8 cellular contexts compared by ENCODE assay signal in the genomic region with DNA sequence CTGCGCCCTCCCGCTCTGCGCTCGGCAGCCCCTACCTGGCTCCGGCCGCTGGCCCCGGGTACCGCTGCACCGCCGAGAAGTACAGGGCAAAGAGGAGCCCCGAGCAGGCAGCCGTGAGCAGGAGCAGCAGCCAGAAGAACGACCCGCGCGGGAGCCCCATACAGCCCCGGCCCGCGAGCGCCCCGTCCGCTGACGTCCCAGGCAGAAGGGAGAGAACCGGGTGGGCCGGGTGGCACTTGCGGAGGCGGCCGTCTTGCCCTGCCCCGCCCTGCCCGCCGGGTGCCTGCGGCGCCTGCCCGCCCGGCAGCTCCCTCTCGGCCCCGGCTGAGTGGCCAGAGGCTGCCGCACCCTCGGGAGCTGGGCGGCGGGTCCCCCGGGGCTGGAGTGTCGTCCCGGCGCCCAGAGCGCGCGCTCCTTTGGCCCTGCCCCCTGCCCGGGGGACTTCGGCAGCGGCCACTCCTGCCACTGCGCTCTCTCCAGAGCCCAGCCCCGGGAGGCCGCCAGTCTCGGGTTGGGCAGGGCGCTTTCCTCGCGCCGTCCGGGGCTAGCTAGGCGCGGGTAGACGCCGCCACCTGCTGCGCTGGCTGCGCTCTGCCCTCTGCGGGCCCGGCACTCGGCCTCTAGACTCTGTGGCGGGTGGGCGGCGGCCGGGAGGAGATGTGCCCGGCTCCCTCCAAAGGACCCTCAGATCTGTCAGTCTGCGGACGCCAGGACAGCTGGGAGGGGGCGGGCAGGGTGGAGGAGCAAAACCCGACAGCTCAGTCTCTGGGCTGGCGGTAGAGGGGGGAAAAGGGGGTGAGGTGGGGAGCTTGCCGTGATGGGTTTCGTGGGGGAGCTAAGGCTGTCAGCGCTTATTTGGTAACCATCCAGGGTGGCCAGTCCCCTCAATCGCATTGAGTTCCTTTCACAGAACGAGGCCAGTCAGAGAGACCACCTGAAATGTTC. TPM values are rescaled to one million over a fixed set of nuclear protein-coding genes. Genes with fewer than 3 reads are reported as not detected.
A peak's percentile ranks its signal among the peaks of the same experiment; 100 is the strongest.
DNase-seq lines count a peak whose midpoint lies in the region; ATAC-seq, FAIRE-seq and TF ChIP-seq lines count a peak whose summit lies in the region.

TSS of gene ST6GALNAC2 (minus strand) at position 212 of the 945 bp plus-strand sequence. CDS start at position 160, 52 bp downstream.

- H3K27me3 ChIP-seq in CD4-positive, alpha-beta memory T cell (ENCODE audit: insufficient read depth, low read length): peaks cover 12% of the 10 kb centered on the region

- POLR2A ChIA-PET in CD4-positive, alpha-beta memory T cell (lab: Charles Lee; ENCODE audit: partially characterized antibody): interaction anchor here (0.5 to 4.5 kb wide), 12 partner anchors 8 to 1566 kb away, joined by 3 to 76 read pairs (median 4); partner anchors contain the start of gene MFSD11

- H3K4me3 ChIP-seq in CD4-positive, alpha-beta memory T cell (ENCODE audit: low read length in 2 of 2): peak within 1 kb of the TSS in 1 of 2 donors; percentile 52
- H3K4me3 ChIP-seq in cardiac fibroblast (replicated peaks in 1 of 2; ENCODE audit: low read depth in 2 of 2, low read length in 2 of 2) (peak within 1 kb of the TSS; percentile 47), kidney (ENCODE audit: low read length in 2 of 2) (peak within 1 kb of the TSS; percentile 68 to 71)

- DNase-seq in CD4-positive, alpha-beta memory T cell: peak in 4 of 5 donors; percentile 34 to 58 (median 50)
- DNase-seq in HUDEP-2 (lab: John Stamatoyannopoulos, UW; ENCODE audit: unreplicated experiment in 76 of 76): peak in 53 of 76 experiments; percentile 15 to 75 (median 56)
- peak in 4 of 5 donors; percentile 32 to 56 (median 34) for DNase-seq in T-helper 1 cell
- peak in 1 of 2 donors; percentile 51 for DNase-seq in cardiac fibroblast (ENCODE audit: low read depth in 2 of 2)
- DNase-seq in kidney: peak; percentile 91
- DNase-seq in stimulated activated CD4-positive, alpha-beta T cell treated with anti-CD3 and anti-CD28 coated beads, Interleukin-2, amount 100 ng/mL, for 24 hours: peak; percentile 38 to 50

- H3K9me3 Mint-ChIP-seq in CD4-positive, alpha-beta memory T cell: peaks cover 0 to 4% (median 2%) of the 10 kb centered on the region in 8 donors

- no peak for ATAC-seq in HG03432 (IDR thresholded peaks at IDR 0.05; ENCODE audit: unreplicated experiment)
- ATAC-seq in HG03039 (IDR thresholded peaks at IDR 0.05; ENCODE audit: unreplicated experiment): no peak

- TF ChIP-seq CTCF in cardiac fibroblast (IDR thresholded peaks at IDR 0.05; ENCODE audit: low read depth, low read length): peak; percentile 5
- peak; percentile 70 for TF ChIP-seq CTCF in kidney (IDR thresholded peaks at IDR 0.05; ENCODE audit: borderline replicate concordance, extremely low read depth, insufficient read depth)

- no peaks in the 10 kb centered on the region for H3K36me3 ChIP-seq in CD4-positive, alpha-beta memory T cell (ENCODE audit: insufficient read depth, low read length)
- H3K36me3 ChIP-seq in kidney (ENCODE audit: control insufficient read depth in 1 of 2, insufficient read depth in 2 of 2, low read length in 2 of 2): no peaks in the 10 kb centered on the region

- no peak within 1 kb of the TSS for H3K27ac ChIP-seq in CD4-positive, alpha-beta memory T cell (ENCODE audit: low read depth, low read length)
- peak within 1 kb of the TSS; percentile 24 to 57 for H3K27ac ChIP-seq in kidney (ENCODE audit: low read depth in 2 of 2, low read length in 2 of 2)

- H3K36me3 Mint-ChIP-seq in CD4-positive, alpha-beta memory T cell: no peaks in the 10 kb centered on the region

- intact Hi-C loops in CD4-positive, alpha-beta memory T cell (cut with micrococcal nuclease): loop anchor here (1.0 to 2.0 kb wide), 2 partner anchors 27 to 63 kb away; no protein-coding TSS in a partner anchor
- intact Hi-C loops in kidney (cut with DNase I): no loop called here

- H3K4me3 Mint-ChIP-seq in CD4-positive, alpha-beta memory T cell: peak within 1 kb of the TSS; percentile 74 to 83 (median 79)

- H3K9me3 ChIP-seq in CD4-positive, alpha-beta memory T cell (ENCODE audit: control insufficient read depth in 1 of 2, low read length in 2 of 2): no peaks in the 10 kb centered on the region
- no peaks in the 10 kb centered on the region for H3K9me3 ChIP-seq in kidney (ENCODE audit: control insufficient read depth in 1 of 2, low read length in 2 of 2)

- peak within 1 kb of the TSS in 2 of 7 donors; percentile 8 to 18 for H3K27ac Mint-ChIP-seq in CD4-positive, alpha-beta memory T cell

- peaks cover 5 to 25% (median 11%) of the 10 kb centered on the region in 4 donors for H3K4me1 Mint-ChIP-seq in CD4-positive, alpha-beta memory T cell

- H3K9ac ChIP-seq in kidney (ENCODE audit: low read length in 2 of 2): peak within 1 kb of the TSS; percentile 61 to 64

- CTCF ChIA-PET in CD4-positive, alpha-beta memory T cell (lab: Charles Lee; ENCODE audit: partially characterized antibody): interaction anchor here (0.9 to 4.8 kb wide), 12 partner anchors 19 to 128 kb away, joined by 3 to 67 read pairs (median 4); no protein-coding TSS in a partner anchor

- peaks cover 16% of the 10 kb centered on the region for H3K4me1 ChIP-seq in CD4-positive, alpha-beta memory T cell (ENCODE audit: insufficient read depth, low read length)
- H3K4me1 ChIP-seq in kidney (ENCODE audit: control insufficient read depth in 1 of 2, insufficient read depth in 1 of 2, low read depth in 1 of 2, low read length in 2 of 2): peaks cover 4 to 6% of the 10 kb centered on the region in 2 donors

- peaks cover 25 to 29% of the 10 kb centered on the region in 2 donors for H3K27me3 Mint-ChIP-seq in CD4-positive, alpha-beta memory T cell

- no peak for FAIRE-seq in kidney (lab: Jason Lieb, UNC)

RNA-seq across cellular contexts. Expression of gene ST6GALNAC2, which starts in this region (rescaled TPM):
- 1 to 10 TPM; 3.3 to 3.6 TPM for total RNA-seq in CD4-positive, alpha-beta memory T cell
- polyA plus RNA-seq in CD4-positive, alpha-beta memory T cell: 1 to 10 TPM in 1 of 2 donors, under 1 TPM in 1; 0.95 to 2.4 TPM
- total RNA-seq in kidney: 28.6 TPM
- polyA plus RNA-seq in kidney (ENCODE audit: insufficient read depth, low read depth, low replicate concordance): 6.5 TPM
